In genomic region chr5:98827161-98827560, GRCh38 we compare ENCODE assay signal across 8 cellular contexts. TPM values are rescaled to one million over a fixed set of nuclear protein-coding genes. Genes with fewer than 3 reads are reported as not detected.
DNase-seq lines count a peak whose midpoint lies in the region; ATAC-seq and TF ChIP-seq lines count a peak whose summit lies in the region.

No MANE protein-coding gene starts in this region.

- no peak overlapping the region for H2AFZ ChIP-seq in mesenchymal stem cell (ENCODE audit: low read depth, low read length)

- H3K4me1 ChIP-seq in breast epithelium (no peaks in the 10 kb centered on the region), mesenchymal stem cell (ENCODE audit: control insufficient read depth, insufficient read depth, low read depth, low read length) (peaks cover 3% of the 10 kb centered on the region)

- no peak for TF ChIP-seq POLR2A in NB4 (IDR thresholded peaks at IDR 0.05; ENCODE audit: extremely low read depth, insufficient read length)
- TF ChIP-seq POLR2A in breast epithelium (IDR thresholded peaks at IDR 0.05) = no peak

- no peak overlapping the region for H3K23ac ChIP-seq in mesenchymal stem cell (ENCODE audit: low read length in 2 of 2)

- H3K79me1 ChIP-seq in mesenchymal stem cell (replicated peaks; ENCODE audit: low read length, poor library complexity, severe bottlenecking) = no peaks in the 10 kb centered on the region

- H3K18ac ChIP-seq in mesenchymal stem cell (ENCODE audit: low read depth in 1 of 2, low read length in 2 of 2) = no peak overlapping the region

- WGBS in mesenchymal stem cell = 67% methylated on average over 1 of the region's 1 CpG

- no peak overlapping the region for H2AK5ac ChIP-seq in mesenchymal stem cell (ENCODE audit: low read length, severe bottlenecking)

- no peak overlapping the region for H3K4me2 ChIP-seq in mesenchymal stem cell (ENCODE audit: low read length, poor library complexity, severe bottlenecking)

- DNase-seq in D341Med (ENCODE audit: low spot score) (peak; percentile 49), NB4 (ENCODE audit: low read depth) (peak; percentile 29), breast epithelium (ENCODE audit: low spot score in 2 of 2) (no peak), mesenchymal stem cell (peak; percentile 49), HuH-7.5 (ENCODE audit: low spot score) (no peak)
- DNase-seq in stimulated activated CD4-positive, alpha-beta T cell treated with anti-CD3 and anti-CD28 coated beads, Interleukin-4, amount 100 ng/mL, for 4 hours = no peak

- TF ChIP-seq CTCF in NB4 (IDR thresholded peaks at IDR 0.05; ENCODE audit: low read depth, low read length) (no peak), breast epithelium (IDR thresholded peaks at IDR 0.05) (peak; percentile 26 to 67 (median 53))

- no peak overlapping the region for H4K8ac ChIP-seq in mesenchymal stem cell (ENCODE audit: low read length)

- no peak overlapping the region for H3K9ac ChIP-seq in mesenchymal stem cell (ENCODE audit: low read length)

- no peaks in the 10 kb centered on the region for H3K9me3 ChIP-seq in breast epithelium
- peaks cover 4% of the 10 kb centered on the region for H3K9me3 ChIP-seq in mesenchymal stem cell (ENCODE audit: control insufficient read depth, low read length)

- no peak overlapping the region for H2BK12ac ChIP-seq in mesenchymal stem cell (ENCODE audit: low read length in 2 of 2)

- H3K4ac ChIP-seq in mesenchymal stem cell (ENCODE audit: low read depth in 1 of 2, low read length in 2 of 2) = no peak overlapping the region

- H2BK15ac ChIP-seq in mesenchymal stem cell (ENCODE audit: low read depth, poor library complexity, severe bottlenecking) = no peak overlapping the region

- no peak overlapping the region for H2BK5ac ChIP-seq in mesenchymal stem cell (ENCODE audit: low read depth, low read length, poor library complexity, severe bottlenecking)

- ATAC-seq in GM21367 (IDR thresholded peaks at IDR 0.05; ENCODE audit: unreplicated experiment) = peak; percentile 64
- no peak for ATAC-seq in HG03108 (IDR thresholded peaks at IDR 0.05; ENCODE audit: unreplicated experiment)

- no peak overlapping the region for H3K27ac ChIP-seq in breast epithelium
- no peak overlapping the region for H3K27ac ChIP-seq in mesenchymal stem cell (ENCODE audit: low read length, poor library complexity, severe bottlenecking)

- H2BK120ac ChIP-seq in mesenchymal stem cell (ENCODE audit: low read depth, low read length) = no peak overlapping the region

- H4K91ac ChIP-seq in mesenchymal stem cell (ENCODE audit: low read length) = no peak overlapping the region

- H3K36me3 ChIP-seq in breast epithelium = no peaks in the 10 kb centered on the region
- no peaks in the 10 kb centered on the region for H3K36me3 ChIP-seq in mesenchymal stem cell (ENCODE audit: control insufficient read depth in 1 of 2, insufficient read depth in 2 of 2, low read depth in 1 of 2, low read length in 2 of 2)

- no peak overlapping the region for H3K14ac ChIP-seq in mesenchymal stem cell (ENCODE audit: low read length in 2 of 2)

- H3K4me3 ChIP-seq in NB4 (ENCODE audit: low read depth, low read length) (no peak overlapping the region), breast epithelium (no peak overlapping the region), mesenchymal stem cell (ENCODE audit: insufficient read depth in 1 of 2, low read depth in 1 of 2, low read length in 2 of 2) (no peak overlapping the region)

- H3K27me3 ChIP-seq in breast epithelium (no peaks in the 10 kb centered on the region), mesenchymal stem cell (ENCODE audit: control insufficient read depth in 1 of 2, insufficient read depth in 1 of 2, low read length in 2 of 2) (no peaks in the 10 kb centered on the region)

- intact Hi-C loops in breast epithelium (cut with DNase I; ENCODE audit: low total_unique reads) = no loop called here

RNA-seq across cellular contexts. Expression of gene RGMB, which starts 53.7 kb away (rescaled TPM):
- total RNA-seq in breast epithelium = 10 to 100 TPM; 22.0 to 23.1 (median 22.1) TPM
- 15.4 TPM for polyA plus RNA-seq in mesenchymal stem cell (2013, experiment 1 of 2)
- polyA plus RNA-seq in mesenchymal stem cell (2013, experiment 2 of 2) = 15.8 TPM

Comparison
In these comparisons a context has a peak if more than half of its experiments do, and no peak if none do; other contexts are left out.
1. DNase-seq: peak in D341Med (single experiment), NB4 (single experiment) and mesenchymal stem cell (single experiment); none in breast epithelium (0 of 2), HuH-7.5 (single experiment) and stimulated activated CD4-positive, alpha-beta T cell treated with anti-CD3 and anti-CD28 coated beads, Interleukin-4, amount 100 ng/mL, for 4 hours (0 of 2).